Comparison of ENCODE assay signal across 15 cellular contexts in the genomic region with DNA sequence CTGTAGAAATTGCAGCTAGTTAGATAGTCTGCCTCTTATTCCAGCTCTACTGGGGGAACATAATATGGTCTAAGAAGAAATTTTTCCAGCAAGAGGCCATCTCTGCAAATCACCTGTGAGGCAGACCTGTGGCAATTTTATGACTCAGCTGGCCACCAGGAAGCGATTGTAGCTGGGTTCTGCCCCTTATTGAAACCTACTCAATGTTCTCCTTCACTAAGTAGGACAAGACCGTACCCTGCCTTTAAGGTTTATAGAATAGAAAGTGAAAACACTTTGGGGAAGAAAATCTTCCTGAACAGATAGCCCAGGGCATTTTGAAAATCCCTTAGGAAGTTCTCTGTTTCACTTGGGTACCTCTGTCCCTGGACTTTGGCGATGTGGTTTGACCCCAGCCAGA. TPM values are rescaled to one million over a fixed set of nuclear protein-coding genes. Genes with fewer than 3 reads are reported as not detected.
DNase-seq lines count a peak whose midpoint lies in the region; ATAC-seq and TF ChIP-seq lines count a peak whose summit lies in the region.
"Had no signal": no experiment of that assay in that cellular context is flagged by ENCODE, and none has a peak within 500 bp of the region (broad histone marks: within the 10 kb centered on the region; RNA-seq: fewer than 3 reads in every experiment).

No MANE protein-coding gene starts in this region.

- peak overlapping the region; percentile 72 for H3K4me3 ChIP-seq in OCI-LY3 (ENCODE audit: low read length)
- H3K4me3 ChIP-seq: dorsolateral prefrontal cortex, GM23338, SJCRH30 had no signal

- peaks cover 30% of the 10 kb centered on the region for H3K4me1 ChIP-seq in OCI-LY3 (ENCODE audit: low read length)
- H3K4me1 ChIP-seq: SJCRH30 had no signal

- no peak for TF ChIP-seq CTCF in OCI-LY3 (IDR thresholded peaks at IDR 0.05; ENCODE audit: low read depth, low read length)

- peak overlapping the region; percentile 57 for H3K27ac ChIP-seq in OCI-LY3 (ENCODE audit: low read length)
- H3K27ac ChIP-seq: dorsolateral prefrontal cortex, SJCRH30 had no signal

- no peaks in the 10 kb centered on the region for H3K9me3 ChIP-seq in OCI-LY3 (ENCODE audit: insufficient read depth, low read length)
- H3K9me3 ChIP-seq: SJCRH30 had no signal

- H3K27me3 ChIP-seq in OCI-LY3 (ENCODE audit: low read depth, low read length) = 0 out of 2 replicates have a peak, but pooled peaks cover 4% of the 10 kb centered on the region

- DNase-seq in NK-92 treated with Interleukin-12 subunit alpha and Interleukin-12 subunit beta, amount 100 ng/mL, for 24 hours (lab: John Stamatoyannopoulos, UW) = peak; percentile 43
- DNase-seq in NK-92 (lab: John Stamatoyannopoulos, UW; ENCODE audit: unreplicated experiment) = no peak
- DNase-seq in renal cortical epithelial cell (ENCODE audit: low read depth) = peak; percentile 6
- no peak for DNase-seq in stimulated activated CD4-positive, alpha-beta T cell treated with anti-CD3 and anti-CD28 coated beads, Interleukin-4, amount 100 ng/mL, for 1 hour
- no peak for DNase-seq in cerebellar nuclear complex (lab: John Stamatoyannopoulos, UW)
- no peak for DNase-seq in GF-D8 (lab: John Stamatoyannopoulos, UW)
- DNase-seq: 8988T, dorsolateral prefrontal cortex, hippocampal formation, NCI-H345, SJCRH30 had no signal

- H3K4me2 ChIP-seq in OCI-LY3 (ENCODE audit: low read length) = peak overlapping the region; percentile 83
- H3K4me2 ChIP-seq: GM23338 had no signal

- H3K9ac ChIP-seq in OCI-LY3 (ENCODE audit: low read length) = peak overlapping the region; percentile 45; the same call in 1 of the 2 replicates

- no peaks in the 10 kb centered on the region for H4K20me1 ChIP-seq in OCI-LY3 (ENCODE audit: insufficient read depth, low read length)

- peak overlapping the region; percentile 73 for H2AFZ ChIP-seq in OCI-LY3 (ENCODE audit: low read depth, low read length)
- H2AFZ ChIP-seq: GM23338 had no signal

- H3K79me2 ChIP-seq in OCI-LY3 (ENCODE audit: low read length) = no peaks in the 10 kb centered on the region

- peak; percentile 35 for ATAC-seq in GM21786 (IDR thresholded peaks at IDR 0.05; ENCODE audit: unreplicated experiment)
- ATAC-seq: GM23338 had no signal

- H3K36me3 ChIP-seq in OCI-LY3 (replicated peaks; ENCODE audit: low read depth, low read length) = no peaks in the 10 kb centered on the region
- H3K36me3 ChIP-seq: SJCRH30 had no signal

RNA-seq across cellular contexts. Expression of a gene that starts 7.9 kb away (rescaled TPM):
- total RNA-seq in renal cortical epithelial cell = not detected in 2 replicates
- total RNA-seq: GM23338, SJCRH30 had no signal

RNA-seq across cellular contexts. Expression of a gene that starts 18.0 kb away (rescaled TPM):
- total RNA-seq in renal cortical epithelial cell = 0.69 TPM in 1 of 2 replicates, not detected in the other
- total RNA-seq: GM23338; naive thymus-derived CD4-positive, alpha-beta T cell; SJCRH30 had no signal

RNA-seq across cellular contexts. Expression of a gene that starts 21.6 kb away (rescaled TPM):
- not detected in 2 replicates for total RNA-seq in renal cortical epithelial cell
- total RNA-seq: GM23338, SJCRH30 had no signal

Comparison
In these comparisons a context has a peak if more than half of its experiments do, and no peak if none do; other contexts are left out.
1. DNase-seq: peak in NK-92 treated with Interleukin-12 subunit alpha and Interleukin-12 subunit beta, amount 100 ng/mL, for 24 hours (single experiment) and renal cortical epithelial cell (single experiment); none in NK-92 (single experiment), stimulated activated CD4-positive, alpha-beta T cell treated with anti-CD3 and anti-CD28 coated beads, Interleukin-4, amount 100 ng/mL, for 1 hour (single experiment), cerebellar nuclear complex (0 of 2) and GF-D8 (single experiment).